In the genomic region with DNA sequence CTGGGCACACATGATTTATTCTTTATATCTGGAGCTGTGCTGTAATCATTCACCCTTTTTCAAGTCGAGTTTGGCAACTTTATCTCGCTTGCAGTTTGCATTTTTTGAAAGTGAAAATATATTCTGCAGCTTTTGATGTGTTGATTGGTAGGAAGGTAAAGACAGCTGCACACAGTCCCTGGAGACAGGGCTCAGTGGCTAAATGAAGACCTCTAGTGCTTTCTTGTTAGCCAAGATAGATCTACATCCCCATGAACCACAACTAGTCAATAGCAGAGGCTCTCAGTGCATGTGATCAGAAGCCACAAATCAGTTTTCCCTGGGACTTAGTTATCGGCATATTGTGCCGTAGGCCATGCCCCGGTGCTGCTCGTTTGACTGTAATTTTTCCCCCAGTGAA, we compare ENCODE assay signal across 1 cellular context.
TF ChIP-seq lines count a peak whose summit lies in the region.

No MANE protein-coding gene starts in this region.

TF ChIP-seq in H1, 55 proteins besides CTCF, POLR2A, EP300 and RAD21:
- no peak for TF ChIP-seq ATF2 (IDR thresholded peaks at IDR 0.05; ENCODE audit: low read length)
- TF ChIP-seq GABPA (IDR thresholded peaks at IDR 0.05; ENCODE audit: borderline replicate concordance, insufficient read depth, low read length), result no peak
- no peak for TF ChIP-seq MAX (IDR thresholded peaks at IDR 0.05)
- no peak for TF ChIP-seq POU5F1 (IDR thresholded peaks at IDR 0.05; ENCODE audit: low read depth, low read length)
- TF ChIP-seq SIN3A (conservative IDR thresholded peaks at IDR 0.05 in 1 of 2, IDR thresholded peaks at IDR 0.05 in 1 of 2; ENCODE audit: low read depth in 1 of 2, low read length in 2 of 2), result no peak
- TF ChIP-seq TEAD4 (IDR thresholded peaks at IDR 0.05; ENCODE audit: low read depth, low read length), result no peak
- no peak for TF ChIP-seq EZH2 (IDR thresholded peaks at IDR 0.05; ENCODE audit: low read depth, low read length, severe bottlenecking)
- TF ChIP-seq BRCA1 (IDR thresholded peaks at IDR 0.05; ENCODE audit: low read depth, low read length), result no peak
- TF ChIP-seq SAP30 (IDR thresholded peaks at IDR 0.05; ENCODE audit: insufficient read depth, insufficient replicate concordance, low read length), result no peak
- TF ChIP-seq PHF8 (conservative IDR thresholded peaks at IDR 0.05; ENCODE audit: low read depth, low read length), result no peak
- TF ChIP-seq SRF (IDR thresholded peaks at IDR 0.05; ENCODE audit: low read depth, low read length), result no peak
